29 cellular contexts compared by ENCODE assay signal in genomic region chr16:20253825-20254224, GRCh38.
A peak's percentile ranks its signal among the peaks of the same experiment; 100 is the strongest.
DNase-seq lines count a peak whose midpoint lies in the region; ATAC-seq, FAIRE-seq and TF ChIP-seq lines count a peak whose summit lies in the region.
"Had no signal": no experiment of that assay in that cellular context is flagged by ENCODE, and none has a peak within 500 bp of the region (broad histone marks: within the 10 kb centered on the region; RNA-seq: fewer than 3 reads in every experiment).

No MANE protein-coding gene starts in this region.

- DNase-seq in HepG2 (ENCODE audit: low spot score) (no peak), right lobe of liver (no peak)
- DNase-seq: 8988T; ACHN; AML-193; BE2C; C1 segment of cervical spinal cord; Caco-2; Calu3; CD4-positive, alpha-beta memory T cell; CD4-positive, alpha-beta T cell; CD4-positive, CD25-positive, alpha-beta regulatory T cell; CD8-positive, alpha-beta memory T cell; CD8-positive, alpha-beta T cell; COR-L47; DMS 273 treated with DMSO at 0.1 percent for 48 hours; DMS153; DMS53; DMS79; DMS79 treated with DMSO at 0.1 percent for 48 hours; DND-41; EL had no signal

- H3K27ac ChIP-seq in HepG2 (ENCODE audit: extremely low read length, insufficient read depth, low read length) (no peak overlapping the region), right lobe of liver (no peak overlapping the region)
- H3K27ac ChIP-seq: 22Rv1; A549; BLaER1; BLaER1 treated with 17β-estradiol and CSF1 and Interleukin-3, amounts not matched to agents 10 nM and 100 nM; C4-2B had no signal

- H3K4me2 ChIP-seq in HepG2 (ENCODE audit: low read depth, low read length), result no peak overlapping the region
- H3K4me2 ChIP-seq: A549; BLaER1; BLaER1 treated with 17β-estradiol and CSF1 and Interleukin-3, amounts not matched to agents 10 nM and 100 nM had no signal

- TF ChIP-seq CTCF in HepG2 (CRISPR knock-in tag; IDR thresholded peaks at IDR 0.05), result no peak
- no peak for TF ChIP-seq CTCF in right lobe of liver (IDR thresholded peaks at IDR 0.05)

- intact Hi-C loops in HepG2 (cut with micrococcal nuclease; ENCODE audit: unreplicated experiment), result no loop called here
- intact Hi-C loops in right lobe of liver (cut with DNase I), result no loop called here

- TF ChIP-seq POLR2A in HepG2 (IDR thresholded peaks at IDR 0.05; ENCODE audit: insufficient read depth in 1 of 2, low read depth in 2 of 2, low read length in 2 of 2) (no peak), right lobe of liver (IDR thresholded peaks at IDR 0.05) (no peak)

- H2AFZ ChIP-seq in HepG2 (ENCODE audit: low read length), result no peak overlapping the region

- H3K4me1 ChIP-seq in HepG2 (ENCODE audit: insufficient read depth, low read length) (no peaks in the 10 kb centered on the region), right lobe of liver (no peaks in the 10 kb centered on the region)
- H3K4me1 ChIP-seq: A549; BE2C; BLaER1; BLaER1 treated with 17β-estradiol and CSF1 and Interleukin-3, amounts not matched to agents 10 nM and 100 nM; Caco-2 had no signal

- H3K4me3 ChIP-seq in HepG2 (replicated peaks in 1 of 3; ENCODE audit: insufficient read depth in 1 of 3, low read depth in 2 of 3, low read length in 3 of 3), result no peak overlapping the region
- H3K4me3 ChIP-seq in right lobe of liver, result no peak overlapping the region
- H3K4me3 ChIP-seq: A549; BLaER1; BLaER1 treated with 17β-estradiol and CSF1 and Interleukin-3, amounts not matched to agents 10 nM and 100 nM had no signal

- H3K9me3 ChIP-seq in HepG2 (ENCODE audit: low read length), result no peaks in the 10 kb centered on the region
- no peaks in the 10 kb centered on the region for H3K9me3 ChIP-seq in right lobe of liver
- H3K9me3 ChIP-seq: A549, BE2C, Caco-2 had no signal

- in situ Hi-C loops in HepG2 (cut with HindIII; ENCODE audit: extremely low pct_ligation_motif_present, low pct_unique_long_range_greater_than_20kb), result no loop called here

- CTCF ChIA-PET in HepG2 (lab: Yijun Ruan, JAX; ENCODE audit: low intra/inter-chr PET ratio, low total read pairs), result no interaction called here

- no peak for TF ChIP-seq RAD21 in HepG2 (CRISPR knock-in tag; IDR thresholded peaks at IDR 0.05)

- no peaks in the 10 kb centered on the region for H3K79me2 ChIP-seq in HepG2 (ENCODE audit: insufficient read depth, low read length)

- no peak for FAIRE-seq in HepG2 (lab: Jason Lieb, UNC)
- FAIRE-seq: A204.1, A549, D721Med had no signal

- POLR2A ChIA-PET in HepG2 (lab: Yijun Ruan, JAX), result no interaction called here

- H3K36me3 ChIP-seq in HepG2 (replicated peaks in 1 of 2; ENCODE audit: control insufficient read depth in 1 of 2, insufficient read depth in 2 of 2, low read length in 2 of 2) (no peaks in the 10 kb centered on the region), right lobe of liver (no peaks in the 10 kb centered on the region)
- H3K36me3 ChIP-seq: BE2C; BLaER1; BLaER1 treated with 17β-estradiol and CSF1 and Interleukin-3, amounts not matched to agents 10 nM and 100 nM had no signal

- WGBS in HepG2 (ENCODE audit: low lambda C conversion rate), result 10% methylated on average over 2 of the region's 2 CpGs
- WGBS in right lobe of liver (ENCODE audit: insufficient coverage, low coverage, low lambda C conversion rate, missing lambda C conversion rate), result 39% methylated on average over 2 of the region's 2 CpGs

- no peaks in the 10 kb centered on the region for H3K27me3 ChIP-seq in HepG2 (ENCODE audit: control insufficient read depth in 1 of 2, insufficient read depth in 2 of 2, low read length in 2 of 2)
- H3K27me3 ChIP-seq in right lobe of liver, result no peaks in the 10 kb centered on the region
- H3K27me3 ChIP-seq: BE2C; BLaER1; BLaER1 treated with 17β-estradiol and CSF1 and Interleukin-3, amounts not matched to agents 10 nM and 100 nM had no signal

- no peak for TF ChIP-seq EP300 in HepG2 (IDR thresholded peaks at IDR 0.05; ENCODE audit: low read depth in 2 of 2, low read length in 2 of 2)
- no peak for TF ChIP-seq EP300 in HepG2 (CRISPR knock-in tag; IDR thresholded peaks at IDR 0.05; ENCODE audit: borderline replicate concordance)

- H3K9ac ChIP-seq in HepG2 (ENCODE audit: insufficient read depth, low read depth, low read length), result no peak overlapping the region
- H3K9ac ChIP-seq: BLaER1; BLaER1 treated with 17β-estradiol and CSF1 and Interleukin-3, amounts not matched to agents 10 nM and 100 nM had no signal

- BruUV-seq in HepG2 (replicated peaks; lab: Mats Ljungman, UMichigan), result no TSS peak

- no peak for ATAC-seq in HepG2
- no peak for ATAC-seq in right lobe of liver
- ATAC-seq: A549; CD8-positive, alpha-beta T cell had no signal

- no peaks in the 10 kb centered on the region for H4K20me1 ChIP-seq in HepG2 (ENCODE audit: insufficient read depth, low read length)
- H4K20me1 ChIP-seq: BLaER1; BLaER1 treated with 17β-estradiol and CSF1 and Interleukin-3, amounts not matched to agents 10 nM and 100 nM had no signal

TF ChIP-seq in HepG2, 621 proteins besides CTCF, POLR2A, EP300 and RAD21:
- peak; percentile 53 for TF ChIP-seq MAFF (IDR thresholded peaks at IDR 0.05; ENCODE audit: low read depth, low read length)
- TF ChIP-seq MAFK (conservative IDR thresholded peaks at IDR 0.05 in 1 of 2, IDR thresholded peaks at IDR 0.05 in 1 of 2; ENCODE audit: low read length in 2 of 2), result peak; percentile 63 to 69; a peak in 3 of 4 replicates
- no peak for TF ChIP-seq ZNF790 (CRISPR knock-in tag; IDR thresholded peaks at IDR 0.05; ENCODE audit: borderline replicate concordance)
